ENCODE assay signal across 28 cellular contexts in the genomic region with DNA sequence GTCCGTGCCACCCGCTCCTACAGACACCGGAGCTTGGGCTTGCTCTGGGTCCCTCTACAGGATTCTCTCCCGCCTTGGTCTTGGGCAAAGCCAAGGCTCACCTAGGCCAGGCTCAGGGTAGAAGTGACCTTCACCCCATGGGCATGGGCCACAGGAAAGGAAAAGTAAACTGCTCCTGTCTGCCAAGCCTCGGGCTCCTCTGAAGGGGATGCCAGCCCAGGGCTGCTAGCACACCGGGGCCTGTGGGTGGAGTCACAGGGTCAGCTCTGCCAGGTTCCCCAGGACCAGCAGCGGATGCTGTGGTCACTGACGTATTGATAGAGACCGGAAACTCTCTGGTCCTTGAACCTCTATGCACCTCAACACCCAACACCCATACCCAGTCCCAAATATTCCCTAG.
"Had no signal": no experiment of that assay in that cellular context is flagged by ENCODE, and none has a peak within 500 bp of the region (broad histone marks: within the 10 kb centered on the region; RNA-seq: fewer than 3 reads in every experiment).

No MANE protein-coding gene starts in this region.

- H3K9me3 ChIP-seq: esophagus muscularis mucosa, gastrocnemius medialis had no signal

- H3K27ac ChIP-seq: brain microvascular endothelial cell, dorsolateral prefrontal cortex, esophagus muscularis mucosa, foreskin keratinocyte, gastrocnemius medialis had no signal

- H3K27me3 ChIP-seq: brain microvascular endothelial cell, foreskin keratinocyte, gastrocnemius medialis had no signal

- H3K4me1 ChIP-seq: esophagus muscularis mucosa, foreskin keratinocyte, gastrocnemius medialis had no signal

- H3K4me1 Mint-ChIP-seq: activated CD4-positive, alpha-beta memory T cell treated with anti-CD3 and anti-CD28 coated beads, Interleukin-2, amount 10 ng/mL, durations not matched to agents 7 days and 5 days; activated CD4-positive, alpha-beta T cell treated with anti-CD3 and anti-CD28 coated beads, Interleukin-2, amount 10 ng/mL, durations not matched to agents 7 days and 5 days; activated naive CD4-positive, alpha-beta T cell treated with anti-CD3 and anti-CD28 coated beads, Interleukin-2, amount 10 ng/mL, durations not matched to agents 7 days and 5 days; activated naive CD8-positive, alpha-beta T cell treated with anti-CD3 and anti-CD28 coated beads, Interleukin-2, amount 10 ng/mL, durations not matched to agents 7 days and 5 days; central memory CD8-positive, alpha-beta T cell had no signal

- H3K27me3 Mint-ChIP-seq: activated CD4-positive, alpha-beta memory T cell treated with anti-CD3 and anti-CD28 coated beads, Interleukin-2, amount 10 ng/mL, durations not matched to agents 7 days and 5 days; activated T-cell treated with anti-CD3 and anti-CD28 coated beads, Interleukin-2, amount 50 U/mL, for 24 hours; dendritic cell treated with granulocyte-macrophage colony-stimulating factor and Interleukin-4, amounts not matched to agents 40 ng/mL and 50 ng/mL, for 4 days had no signal

- DNase-seq: activated CD4-positive, alpha-beta memory T cell treated with anti-CD3 and anti-CD28 coated beads, Interleukin-2, amount 10 ng/mL, durations not matched to agents 7 days and 5 days; activated CD4-positive, alpha-beta T cell treated with anti-CD3 and anti-CD28 coated beads for 1 hour; activated CD4-positive, alpha-beta T cell treated with anti-CD3 and anti-CD28 coated beads for 4 hours; activated CD4-positive, alpha-beta T cell treated with anti-CD3 and anti-CD28 coated beads, Interleukin-2, amount 10 ng/mL, durations not matched to agents 7 days and 5 days; activated CD4-positive, alpha-beta T cell treated with anti-CD3 and anti-CD28 coated beads, Interleukin-2, amount 50 U/mL, for 4 hours; activated CD4-positive, CD25-positive, alpha-beta regulatory T cell; activated CD8-positive, alpha-beta memory T cell treated with anti-CD3 and anti-CD28 coated beads, Interleukin-2, amount 50 U/mL, for 48 hours; activated gamma-delta T cell; activated naive CD4-positive, alpha-beta T cell; activated naive CD4-positive, alpha-beta T cell treated with anti-CD3 and anti-CD28 coated beads, Interleukin-2, amount 10 ng/mL, durations not matched to agents 7 days and 5 days; activated naive CD8-positive, alpha-beta T cell treated with anti-CD3 and anti-CD28 coated beads, Interleukin-2, amount 10 ng/mL, durations not matched to agents 7 days and 5 days; activated T-cell treated with anti-CD3 and anti-CD28 coated beads for 4 hours; activated T-cell treated with anti-CD3 and anti-CD28 coated beads, Interleukin-2, amount 50 U/mL, for 24 hours; activated T-cell treated with anti-CD3 and anti-CD28 coated beads, Interleukin-2, amount 50 U/mL, for 72 hours; brain microvascular endothelial cell; dorsolateral prefrontal cortex; effector CD4-positive, alpha-beta T cell; effector memory CD8-positive, alpha-beta T cell; erythroblast; foreskin keratinocyte; gastrocnemius medialis; glutamatergic neuron; T-helper 2 cell had no signal

- H3K9me3 Mint-ChIP-seq: activated CD4-positive, alpha-beta memory T cell treated with anti-CD3 and anti-CD28 coated beads, Interleukin-2, amount 10 ng/mL, durations not matched to agents 7 days and 5 days; activated CD4-positive, alpha-beta T cell treated with anti-CD3 and anti-CD28 coated beads, Interleukin-2, amount 10 ng/mL, durations not matched to agents 7 days and 5 days; activated naive CD4-positive, alpha-beta T cell treated with anti-CD3 and anti-CD28 coated beads, Interleukin-2, amount 10 ng/mL, durations not matched to agents 7 days and 5 days; activated naive CD4-positive, alpha-beta T cell treated with anti-CD3 and anti-CD28 coated beads, Interleukin-2, amount 50 U/mL, for 72 hours; activated naive CD8-positive, alpha-beta T cell treated with anti-CD3 and anti-CD28 coated beads, Interleukin-2, amount 10 ng/mL, durations not matched to agents 7 days and 5 days; activated T-cell treated with anti-CD3 and anti-CD28 coated beads, Interleukin-2, amount 50 U/mL, for 24 hours; activated T-cell treated with anti-CD3 and anti-CD28 coated beads, Interleukin-2, amount 50 U/mL, for 72 hours; central memory CD8-positive, alpha-beta T cell; dendritic cell treated with granulocyte-macrophage colony-stimulating factor and Interleukin-4, amounts not matched to agents 40 ng/mL and 50 ng/mL, for 4 days; effector memory CD8-positive, alpha-beta T cell had no signal

- H3K4me3 ChIP-seq: coronary artery, dorsolateral prefrontal cortex, esophagus muscularis mucosa, gastrocnemius medialis had no signal

- H3K4me3 Mint-ChIP-seq: activated CD4-positive, alpha-beta memory T cell treated with anti-CD3 and anti-CD28 coated beads, Interleukin-2, amount 10 ng/mL, durations not matched to agents 7 days and 5 days; activated CD4-positive, alpha-beta T cell treated with anti-CD3 and anti-CD28 coated beads, Interleukin-2, amount 10 ng/mL, durations not matched to agents 7 days and 5 days; activated naive CD4-positive, alpha-beta T cell treated with anti-CD3 and anti-CD28 coated beads, Interleukin-2, amount 10 ng/mL, durations not matched to agents 7 days and 5 days; activated naive CD8-positive, alpha-beta T cell treated with anti-CD3 and anti-CD28 coated beads, Interleukin-2, amount 10 ng/mL, durations not matched to agents 7 days and 5 days; activated T-cell treated with anti-CD3 and anti-CD28 coated beads, Interleukin-2, amount 50 U/mL, for 24 hours; activated T-cell treated with anti-CD3 and anti-CD28 coated beads, Interleukin-2, amount 50 U/mL, for 72 hours; central memory CD8-positive, alpha-beta T cell; dendritic cell treated with granulocyte-macrophage colony-stimulating factor and Interleukin-4, amounts not matched to agents 40 ng/mL and 50 ng/mL, for 4 days; effector memory CD8-positive, alpha-beta T cell had no signal

- H3K36me3 ChIP-seq: brain microvascular endothelial cell, esophagus muscularis mucosa, gastrocnemius medialis had no signal

- H3K27ac Mint-ChIP-seq: activated CD4-positive, alpha-beta memory T cell treated with anti-CD3 and anti-CD28 coated beads, Interleukin-2, amount 10 ng/mL, durations not matched to agents 7 days and 5 days; activated CD4-positive, alpha-beta T cell treated with anti-CD3 and anti-CD28 coated beads, Interleukin-2, amount 10 ng/mL, durations not matched to agents 7 days and 5 days; activated naive CD4-positive, alpha-beta T cell treated with anti-CD3 and anti-CD28 coated beads, Interleukin-2, amount 10 ng/mL, durations not matched to agents 7 days and 5 days; activated naive CD4-positive, alpha-beta T cell treated with anti-CD3 and anti-CD28 coated beads, Interleukin-2, amount 50 U/mL, for 72 hours; activated naive CD8-positive, alpha-beta T cell treated with anti-CD3 and anti-CD28 coated beads, Interleukin-2, amount 10 ng/mL, durations not matched to agents 7 days and 5 days; activated T-cell treated with anti-CD3 and anti-CD28 coated beads, Interleukin-2, amount 50 U/mL, for 24 hours; activated T-cell treated with anti-CD3 and anti-CD28 coated beads, Interleukin-2, amount 50 U/mL, for 72 hours; dendritic cell treated with granulocyte-macrophage colony-stimulating factor and Interleukin-4, amounts not matched to agents 40 ng/mL and 50 ng/mL, for 4 days; effector memory CD8-positive, alpha-beta T cell had no signal

- ATAC-seq: activated naive CD4-positive, alpha-beta T cell treated with anti-CD3 and anti-CD28 coated beads, Interleukin-2, amount 50 U/mL, for 72 hours; activated T-cell treated with anti-CD3 and anti-CD28 coated beads, Interleukin-2, amount 50 U/mL, for 72 hours; effector memory CD8-positive, alpha-beta T cell; foreskin keratinocyte; gastrocnemius medialis had no signal
